In the genomic region with DNA sequence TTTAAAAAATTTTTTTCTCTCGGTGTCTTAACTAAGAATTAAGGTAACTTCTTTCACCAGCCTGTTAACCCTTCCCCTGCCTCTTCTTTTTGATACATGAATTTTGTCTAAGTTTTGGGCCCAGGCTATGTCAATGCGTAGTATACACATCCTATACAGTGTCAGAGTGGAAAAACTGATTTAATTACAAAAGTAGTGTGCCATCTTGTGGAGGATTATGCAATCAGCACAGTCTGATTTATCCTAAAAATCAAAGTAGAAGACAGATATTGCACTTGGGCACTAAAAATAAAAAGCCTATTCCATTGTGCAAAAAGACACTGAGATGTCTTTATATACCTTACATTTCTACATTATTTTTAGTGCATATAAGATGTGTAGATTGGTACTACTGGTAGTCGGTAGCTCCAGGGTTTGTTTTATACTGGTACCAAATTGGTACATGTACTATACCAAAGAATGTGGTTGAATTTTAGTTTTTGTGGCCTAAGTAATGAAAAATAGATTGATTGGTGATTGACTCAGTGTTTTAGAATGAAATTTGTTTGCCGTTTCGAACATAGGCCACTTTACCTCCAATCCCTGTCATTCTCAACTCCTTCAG, we compare ENCODE assay signal across 8 cellular contexts.
DNase-seq lines count a peak whose midpoint lies in the region; ATAC-seq, FAIRE-seq and TF ChIP-seq lines count a peak whose summit lies in the region.

No MANE protein-coding gene starts in this region.

- no peaks in the 10 kb centered on the region for H3F3A ChIP-seq in GM23338 (replicated peaks; ENCODE audit: low read depth)

- FAIRE-seq in bronchial epithelial cell (lab: Jason Lieb, UNC), result no peak

- no peaks in the 10 kb centered on the region for H4K20me1 ChIP-seq in GM23338 (replicated peaks; ENCODE audit: insufficient read depth)

- WGBS in transverse colon (ENCODE audit: low coverage in 1 of 2), 2 donors, result 80 to 83% methylated on average over 5 of the region's 5 CpGs

- no peak for TF ChIP-seq POLR2A in transverse colon (IDR thresholded peaks at IDR 0.05)

- no peaks in the 10 kb centered on the region for H3K9me2 ChIP-seq in GM23338 (ENCODE audit: insufficient read depth)

- no peak overlapping the region for H3K4me3 Mint-ChIP-seq in CD4-positive, alpha-beta T cell
- no peak overlapping the region for H3K4me3 Mint-ChIP-seq in GM23338

- peak; percentile 93 for ATAC-seq in CD4-positive, alpha-beta T cell (ENCODE audit: poor library complexity)
- ATAC-seq in GM23338, result peak; percentile 47; the same call in 2 of the 3 replicates
- no peak for ATAC-seq in GM18873 (IDR thresholded peaks at IDR 0.05; ENCODE audit: low FRiP score, unreplicated experiment)

- POLR2A ChIA-PET in CD4-positive, alpha-beta T cell (lab: Charles Lee), result interaction anchor here (0.7 to 1.5 kb wide), 2 partner anchors 318 to 509 kb away, joined by 3 to 4 read pairs; no protein-coding TSS in a partner anchor

- in situ Hi-C loops in transverse colon (cut with MboI; ENCODE audit: low pct_ligation_motif_present in 1 of 4, low pct_unique_long_range_greater_than_20kb in 1 of 4, low sequenced_read_pairs in 3 of 4), result loop anchor here in 1 of 4 donors (25.0 kb wide), 2 partner anchors 312 to 537 kb away; no protein-coding TSS in a partner anchor

- peaks cover 18% of the 10 kb centered on the region for H3K4me1 Mint-ChIP-seq in CD4-positive, alpha-beta T cell (ENCODE audit: low read depth)
- H3K4me1 Mint-ChIP-seq in GM23338, result peaks cover 15% of the 10 kb centered on the region; the same call in 2 of the 3 replicates

- intact Hi-C loops in CD4-positive, alpha-beta T cell (cut with DNase I, micrococcal nuclease), result loop anchor here (1.0 to 5.0 kb wide), 5 partner anchors 317 to 547 kb away; no protein-coding TSS in a partner anchor
- intact Hi-C loops in transverse colon (cut with DNase I; ENCODE audit: low total_unique reads), result loop anchor here (10.0 kb wide), 1 partner anchor 530 kb away; no protein-coding TSS in a partner anchor

- TF ChIP-seq EP300 in transverse colon (IDR thresholded peaks at IDR 0.05; ENCODE audit: low read depth), result no peak

- no peaks in the 10 kb centered on the region for H3K9me3 Mint-ChIP-seq in CD4-positive, alpha-beta T cell
- H3K9me3 Mint-ChIP-seq in GM23338, result no peaks in the 10 kb centered on the region

- no peaks in the 10 kb centered on the region; the same call in 1 of the 2 replicates for H3K79me2 ChIP-seq in GM23338 (replicated peaks; ENCODE audit: insufficient read depth)

- no peak for DNase-seq in CD4-positive, alpha-beta T cell
- DNase-seq in GM23338 (ENCODE audit: low spot score) (peak; percentile 16), NCI-H526 treated with DMSO at 0.1 percent for 48 hours (lab: John Stamatoyannopoulos, UW) (peak; percentile 42), bronchial epithelial cell (ENCODE audit: low read depth) (peak; percentile 43), transverse colon (no peak), NCI-H774 (lab: John Stamatoyannopoulos, UW) (no peak)

- no peak overlapping the region for H3K27ac ChIP-seq in CD4-positive, alpha-beta T cell (ENCODE audit: low read depth, low read length)
- no peak overlapping the region for H3K27ac ChIP-seq in GM23338 (ENCODE audit: low read depth)
- H3K27ac ChIP-seq in layer of hippocampus (ENCODE audit: low read depth, low read length), result peak overlapping the region; percentile 86
- H3K27ac ChIP-seq in transverse colon, result no peak overlapping the region

- no peaks in the 10 kb centered on the region for H3K9me3 ChIP-seq in CD4-positive, alpha-beta T cell (ENCODE audit: control insufficient read depth, low read length)
- H3K9me3 ChIP-seq in transverse colon, result no peaks in the 10 kb centered on the region

- H3K4me1 ChIP-seq in GM23338 (ENCODE audit: insufficient read depth) (peaks cover 12% of the 10 kb centered on the region; the same call in 1 of the 2 replicates), transverse colon (peaks cover 0 to 23% (median 0%) of the 10 kb centered on the region in 4 donors)

- no peaks in the 10 kb centered on the region; the same call in 1 of the 2 replicates for H3K36me3 ChIP-seq in GM23338 (ENCODE audit: insufficient read depth)
- H3K36me3 ChIP-seq in bronchial epithelial cell (ENCODE audit: control insufficient read depth, insufficient read depth, low read length), result no peaks in the 10 kb centered on the region
- peaks cover 0 to 4% (median 0%) of the 10 kb centered on the region in 4 donors for H3K36me3 ChIP-seq in transverse colon

- H3K27ac Mint-ChIP-seq in CD4-positive, alpha-beta T cell, result no peak overlapping the region
- peak overlapping the region; percentile 5; the same call in 1 of the 2 replicates for H3K27ac Mint-ChIP-seq in GM23338

- no peaks in the 10 kb centered on the region for H3K27me3 Mint-ChIP-seq in CD4-positive, alpha-beta T cell
- H3K27me3 Mint-ChIP-seq in GM23338 (ENCODE audit: insufficient read depth, low read depth, poor library complexity), result no peaks in the 10 kb centered on the region

- no peaks in the 10 kb centered on the region for H3K27me3 ChIP-seq in CD4-positive, alpha-beta T cell (ENCODE audit: control insufficient read depth, insufficient read depth, low read length)
- H3K27me3 ChIP-seq in GM23338 (ENCODE audit: insufficient read depth) (no peaks in the 10 kb centered on the region), bronchial epithelial cell (ENCODE audit: control insufficient read depth, insufficient read depth, low read length) (no peaks in the 10 kb centered on the region), layer of hippocampus (ENCODE audit: control insufficient read depth, insufficient read depth, low read length) (no peaks in the 10 kb centered on the region), transverse colon (no peaks in the 10 kb centered on the region)

- H3K36me3 Mint-ChIP-seq in CD4-positive, alpha-beta T cell (ENCODE audit: low read depth), result peaks cover 48% of the 10 kb centered on the region
- H3K36me3 Mint-ChIP-seq in GM23338 (ENCODE audit: low read depth), result peaks cover 12% of the 10 kb centered on the region

- no peak overlapping the region for H3K4me2 ChIP-seq in GM23338

- peak; percentile 64 for TF ChIP-seq CTCF in CD4-positive, alpha-beta T cell (IDR thresholded peaks at IDR 0.05)
- TF ChIP-seq CTCF in GM23338 (conservative IDR thresholded peaks at IDR 0.05; ENCODE audit: low read depth in 2 of 2) (peak; percentile 58 to 65), bronchial epithelial cell (IDR thresholded peaks at IDR 0.05; ENCODE audit: insufficient read depth, low read length, severe bottlenecking) (peak; percentile 24), transverse colon (IDR thresholded peaks at IDR 0.05) (peak; percentile 48 to 63 (median 56))

- CTCF ChIA-PET in CD4-positive, alpha-beta T cell (lab: Charles Lee), result interaction anchor here (0.8 kb wide), 1 partner anchor 314 kb away, joined by 3 read pairs; no protein-coding TSS in a partner anchor

- H3K4me3 ChIP-seq in GM23338, result no peak overlapping the region
- H3K4me3 ChIP-seq in bronchial epithelial cell (ENCODE audit: low read depth, low read length), result no peak overlapping the region
- H3K4me3 ChIP-seq in transverse colon, result no peak overlapping the region

- H2AFZ ChIP-seq in GM23338, result no peak overlapping the region

TF ChIP-seq in GM23338, 12 proteins besides CTCF, POLR2A, EP300 and RAD21 (continues in another document):
- TF ChIP-seq STAT1 (IDR thresholded peaks at IDR 0.05; ENCODE audit: unreplicated experiment) (no peak), NANOG (IDR thresholded peaks at IDR 0.05; ENCODE audit: borderline replicate concordance) (no peak), EZH2 (IDR thresholded peaks at IDR 0.05; ENCODE audit: low read depth, unreplicated experiment) (no peak), ZNF114 (CRISPR knock-in tag; IDR thresholded peaks at IDR 0.05) (no peak), CREB1 (CRISPR knock-in tag; IDR thresholded peaks at IDR 0.05; ENCODE audit: low read depth) (no peak), EZH2phosphoT487 (IDR thresholded peaks at IDR 0.05; ENCODE audit: unreplicated experiment) (no peak)

Comparison
In these comparisons a context has a peak if more than half of its experiments do, and no peak if none do; other contexts are left out.
1. DNase-seq: peak in GM23338 (single experiment), NCI-H526 treated with DMSO at 0.1 percent for 48 hours (single experiment) and bronchial epithelial cell (single experiment); none in CD4-positive, alpha-beta T cell (0 of 10), transverse colon (single experiment) and NCI-H774 (single experiment).
2. Peak in every context shown above with its lines, with median percentiles within 50 percentile points of each other: CTCF ChIP-seq.